In the genomic region with DNA sequence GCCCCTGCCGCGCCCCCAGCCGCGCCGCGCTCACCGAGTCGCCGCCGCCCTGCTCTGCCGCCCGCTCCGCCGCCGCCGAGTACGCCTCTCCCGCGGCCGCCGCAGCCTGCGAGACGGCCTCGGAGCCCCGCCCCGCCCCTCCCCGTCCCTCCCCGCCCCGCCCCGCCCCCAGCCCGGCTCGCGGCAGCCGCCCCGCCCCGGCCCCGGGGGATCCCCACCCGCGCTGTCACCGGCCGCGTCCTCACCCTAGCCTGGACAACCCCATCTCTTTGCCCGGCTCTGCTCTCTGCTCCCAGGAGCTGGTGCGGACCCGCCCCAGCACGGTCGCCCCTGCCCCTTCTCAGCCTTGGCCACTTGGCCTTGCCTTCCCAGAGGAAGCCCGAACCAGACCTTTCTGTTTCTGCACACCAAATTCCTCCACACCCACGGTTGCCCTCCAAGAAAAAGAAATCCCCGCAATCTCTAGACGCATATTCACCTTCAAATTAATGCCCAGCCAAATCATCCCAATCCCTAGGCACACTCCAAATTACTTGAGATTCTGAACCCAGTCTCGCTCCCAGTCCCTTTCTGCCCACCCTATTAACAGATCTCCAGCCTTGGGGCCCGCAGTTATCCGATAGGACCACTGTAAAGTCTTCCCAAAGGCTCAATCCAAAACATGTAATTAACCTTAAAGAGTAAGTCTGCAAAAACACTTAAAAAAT, we compare ENCODE assay signal across 8 cellular contexts. TPM values are rescaled to one million over a fixed set of nuclear protein-coding genes. Genes with fewer than 3 reads are reported as not detected.
A peak's percentile ranks its signal among the peaks of the same experiment; 100 is the strongest.
DNase-seq lines count a peak whose midpoint lies in the region; ATAC-seq and TF ChIP-seq lines count a peak whose summit lies in the region.

Gene CYRIA (minus strand): TSS at position 89 of the 707 bp plus-strand sequence. CDS start 77,715 bp downstream, outside the sequence.

- no peak within 1 kb of the TSS for H2BK20ac ChIP-seq in IMR-90 (ENCODE audit: low read depth, low read length)

- H3K36me3 Mint-ChIP-seq in CD4-positive, CD25-positive, alpha-beta regulatory T cell: no peaks in the 10 kb centered on the region
- no peaks in the 10 kb centered on the region for H3K36me3 Mint-ChIP-seq in activated CD4-positive, alpha-beta T cell treated with anti-CD3 and anti-CD28 coated beads, Interleukin-2, amount 10 ng/mL, durations not matched to agents 24 days and 14 days (ENCODE audit: low read depth)

- no peak within 1 kb of the TSS for H2AK5ac ChIP-seq in IMR-90 (ENCODE audit: low read depth, low read length)

- CTCF ChIA-PET in IMR-90 (lab: Yijun Ruan, JAX): no interaction called here

- H3K18ac ChIP-seq in IMR-90 (ENCODE audit: low read depth, low read length): peak within 1 kb of the TSS; percentile 21; the same call in 1 of the 2 replicates

- POLR2A ChIA-PET in IMR-90 (lab: Charles Lee; ENCODE audit: unreplicated experiment): no interaction called here

- H3K9me3 ChIP-seq in CD4-positive, CD25-positive, alpha-beta regulatory T cell (ENCODE audit: control insufficient read depth in 2 of 2, low read length in 2 of 2): no peaks in the 10 kb centered on the region
- H3K9me3 ChIP-seq in IMR-90 (ENCODE audit: control insufficient read depth, insufficient read depth, low read length) (no peaks in the 10 kb centered on the region), duodenal mucosa (ENCODE audit: control insufficient read depth in 1 of 2, low read length in 2 of 2) (no peaks in the 10 kb centered on the region)

- no peak within 1 kb of the TSS; the same call in 1 of the 2 replicates for H2BK120ac ChIP-seq in IMR-90 (ENCODE audit: low read depth, low read length)

- peaks cover 12% of the 10 kb centered on the region for H3K27me3 ChIP-seq in CD4-positive, CD25-positive, alpha-beta regulatory T cell (ENCODE audit: control insufficient read depth, insufficient read depth, low read length)
- H3K27me3 ChIP-seq in IMR-90 (ENCODE audit: control insufficient read depth, insufficient read depth, low read length): peaks cover 19% of the 10 kb centered on the region; the same call in 1 of the 2 replicates
- peaks cover 8 to 20% of the 10 kb centered on the region in 2 donors for H3K27me3 ChIP-seq in duodenal mucosa (ENCODE audit: control insufficient read depth in 1 of 2, insufficient read depth in 2 of 2, low read length in 2 of 2)

- H4K20me1 ChIP-seq in IMR-90 (ENCODE audit: insufficient read depth, low read length): no peaks in the 10 kb centered on the region

- no TSS peak for BruUV-seq in IMR-90 (replicated peaks; lab: Mats Ljungman, UMichigan)

- peak within 1 kb of the TSS in 3 of 4 donors; percentile 58 to 85 (median 75) for H3K4me3 Mint-ChIP-seq in CD4-positive, CD25-positive, alpha-beta regulatory T cell
- H3K4me3 Mint-ChIP-seq in activated CD4-positive, alpha-beta T cell treated with anti-CD3 and anti-CD28 coated beads, Interleukin-2, amount 10 ng/mL, durations not matched to agents 24 days and 14 days: peak within 1 kb of the TSS; percentile 89

- H3K4ac ChIP-seq in IMR-90 (ENCODE audit: low read depth, low read length): no peak within 1 kb of the TSS; the same call in 1 of the 2 replicates

- H3K27ac ChIP-seq in CD4-positive, CD25-positive, alpha-beta regulatory T cell (ENCODE audit: insufficient read depth, low read length, poor library complexity, severe bottlenecking): no peak within 1 kb of the TSS
- H3K27ac ChIP-seq in IMR-90 (ENCODE audit: insufficient read depth, low read length): peak within 1 kb of the TSS; percentile 4; the same call in 1 of the 2 replicates
- H3K27ac ChIP-seq in duodenal mucosa (ENCODE audit: low read depth, low read length): peak within 1 kb of the TSS; percentile 15

- H3K4me2 ChIP-seq in IMR-90 (ENCODE audit: low read depth, low read length): peak within 1 kb of the TSS; percentile 87

- H3K4me1 Mint-ChIP-seq in CD4-positive, CD25-positive, alpha-beta regulatory T cell: peaks cover 0 to 20% (median 7%) of the 10 kb centered on the region in 4 donors
- peaks cover 24% of the 10 kb centered on the region for H3K4me1 Mint-ChIP-seq in activated CD4-positive, alpha-beta T cell treated with anti-CD3 and anti-CD28 coated beads, Interleukin-2, amount 10 ng/mL, durations not matched to agents 24 days and 14 days

- peaks cover 11% of the 10 kb centered on the region for H3K4me1 ChIP-seq in CD4-positive, CD25-positive, alpha-beta regulatory T cell (ENCODE audit: control insufficient read depth, insufficient read depth, low read length, poor library complexity, severe bottlenecking)
- peaks cover 20% of the 10 kb centered on the region; the same call in 1 of the 2 replicates for H3K4me1 ChIP-seq in IMR-90 (ENCODE audit: control insufficient read depth, insufficient read depth, low read length)
- peaks cover 30 to 42% of the 10 kb centered on the region in 2 donors for H3K4me1 ChIP-seq in duodenal mucosa (ENCODE audit: control insufficient read depth in 1 of 2, insufficient read depth in 2 of 2, low read length in 2 of 2)

- peak within 1 kb of the TSS; percentile 96 for H2AFZ ChIP-seq in IMR-90 (replicated peaks; ENCODE audit: low read length, poor library complexity)

- TF ChIP-seq CTCF in IMR-90 (conservative IDR thresholded peaks at IDR 0.05; ENCODE audit: low read depth, low read length): no peak

- H2BK15ac ChIP-seq in IMR-90 (ENCODE audit: low read depth, low read length): no peak within 1 kb of the TSS

- no peak within 1 kb of the TSS for H3K27ac Mint-ChIP-seq in CD4-positive, CD25-positive, alpha-beta regulatory T cell
- peak within 1 kb of the TSS; percentile 85 for H3K27ac Mint-ChIP-seq in activated CD4-positive, alpha-beta T cell treated with anti-CD3 and anti-CD28 coated beads, Interleukin-2, amount 10 ng/mL, durations not matched to agents 24 days and 14 days

- no peak within 1 kb of the TSS for H4K91ac ChIP-seq in IMR-90 (ENCODE audit: insufficient read depth, low read depth, low read length)

- H3K23ac ChIP-seq in IMR-90 (ENCODE audit: low read depth, low read length): no peak within 1 kb of the TSS; the same call in 1 of the 2 replicates

- no peak within 1 kb of the TSS for H3K14ac ChIP-seq in IMR-90 (replicated peaks; ENCODE audit: low read depth, low read length)

- intact Hi-C loops in IMR-90 (cut with micrococcal nuclease): loop anchor here (2.0 to 5.0 kb wide), 4 partner anchors 46 to 91 kb away; no protein-coding TSS in a partner anchor
- intact Hi-C loops in activated CD4-positive, alpha-beta T cell treated with anti-CD3 and anti-CD28 coated beads, Interleukin-2, amount 10 ng/mL, durations not matched to agents 24 days and 14 days (cut with micrococcal nuclease): loop anchor here (1.0 to 5.0 kb wide), 3 partner anchors 44 to 91 kb away; no protein-coding TSS in a partner anchor

- 7% methylated on average over 11 of the region's 54 CpGs; no CpG with 5 or more reads in 1 of the 2 experiments for WGBS in IMR-90 (ENCODE audit: extremely low coverage in 2 of 2, insufficient read length in 1 of 2), 2 experiments

- dilution Hi-C loops in IMR-90 (cut with HindIII; ENCODE audit: low sequenced_read_pairs, unreplicated experiment): no loop called here

- H3K27me3 Mint-ChIP-seq in CD4-positive, CD25-positive, alpha-beta regulatory T cell: peaks cover 28% of the 10 kb centered on the region
- H3K27me3 Mint-ChIP-seq in activated CD4-positive, alpha-beta T cell treated with anti-CD3 and anti-CD28 coated beads, Interleukin-2, amount 10 ng/mL, durations not matched to agents 24 days and 14 days: peaks cover 37% of the 10 kb centered on the region

- H4K8ac ChIP-seq in IMR-90 (ENCODE audit: low read depth in 2 of 2, low read length in 2 of 2): no peak within 1 kb of the TSS; a peak in 1 of 4 replicates

- no peaks in the 10 kb centered on the region for H3K36me3 ChIP-seq in CD4-positive, CD25-positive, alpha-beta regulatory T cell (ENCODE audit: control insufficient read depth, insufficient read depth, low read length)
- H3K36me3 ChIP-seq in IMR-90 (ENCODE audit: control insufficient read depth, insufficient read depth, low read length) (no peaks in the 10 kb centered on the region), duodenal mucosa (ENCODE audit: control insufficient read depth in 1 of 2, insufficient read depth in 2 of 2, low read length in 2 of 2) (no peaks in the 10 kb centered on the region)

- peak within 1 kb of the TSS; percentile 17; the same call in 1 of the 2 replicates for H4K5ac ChIP-seq in IMR-90 (ENCODE audit: low read depth, low read length)

- peak; percentile 39 to 63 for ATAC-seq in CD4-positive, CD25-positive, alpha-beta regulatory T cell (ENCODE audit: low read depth in 2 of 2)
- ATAC-seq in GM21447 (IDR thresholded peaks at IDR 0.05; ENCODE audit: unreplicated experiment): peak; percentile 61
- peak; percentile 77 for ATAC-seq in IMR-90 (ENCODE audit: low read depth)

- peaks cover 0 to 6% (median 0%) of the 10 kb centered on the region in 7 donors for H3K9me3 Mint-ChIP-seq in CD4-positive, CD25-positive, alpha-beta regulatory T cell
- H3K9me3 Mint-ChIP-seq in activated CD4-positive, alpha-beta T cell treated with anti-CD3 and anti-CD28 coated beads, Interleukin-2, amount 10 ng/mL, durations not matched to agents 24 days and 14 days: no peaks in the 10 kb centered on the region

- H3K56ac ChIP-seq in IMR-90 (ENCODE audit: extremely low read depth, insufficient read depth, low read length): no peak within 1 kb of the TSS

- TF ChIP-seq RAD21 in IMR-90 (IDR thresholded peaks at IDR 0.05; ENCODE audit: low read length): no peak

- H2BK5ac ChIP-seq in IMR-90 (ENCODE audit: low read depth, low read length, poor library complexity, severe bottlenecking): no peak within 1 kb of the TSS

- in situ Hi-C loops in IMR-90 (cut with MboI; ENCODE audit: low sequenced_read_pairs): no loop called here

- peak in 2 of 3 donors; percentile 2 to 34 for DNase-seq in CD4-positive, CD25-positive, alpha-beta regulatory T cell
- DNase-seq in IMR-90 (no peak), lung microvascular endothelial cell (ENCODE audit: low read depth in 2 of 2) (peak; percentile 58 to 72), NCI-H524 treated with DMSO at 0.1 percent for 48 hours (lab: John Stamatoyannopoulos, UW) (no peak)
- DNase-seq in activated CD4-positive, alpha-beta T cell treated with anti-CD3 and anti-CD28 coated beads, Interleukin-2, amount 10 ng/mL, durations not matched to agents 24 days and 14 days: peak; percentile 89
- DNase-seq in stimulated activated CD4-positive, alpha-beta T cell treated with anti-CD3 and anti-CD28 coated beads, TNF-alpha, amount 100 ng/mL, for 48 hours (ENCODE audit: low read depth in 3 of 3): peak; percentile 14 to 53 (median 18)

- H3K79me1 ChIP-seq in IMR-90 (ENCODE audit: low read depth in 1 of 2, low read length in 2 of 2): 0 out of 4 replicates have a peak, but pooled peaks cover 0 to 4% of the 10 kb centered on the region in 2 experiments

- H3K9ac ChIP-seq in IMR-90 (ENCODE audit: low read depth, low read length) (peak within 1 kb of the TSS; percentile 69), duodenal mucosa (ENCODE audit: low read depth in 1 of 2, low read length in 2 of 2) (peak within 1 kb of the TSS; percentile 48 to 64)

- H3K9me1 ChIP-seq in IMR-90 (ENCODE audit: insufficient read depth, low read length): no peaks in the 10 kb centered on the region; the same call in 1 of the 2 replicates

- TF ChIP-seq POLR2A in IMR-90 (IDR thresholded peaks at IDR 0.05; ENCODE audit: low read depth, low read length): no peak

- no peak within 1 kb of the TSS for H3K4me3 ChIP-seq in CD4-positive, CD25-positive, alpha-beta regulatory T cell (ENCODE audit: low read depth, low read length)
- H3K4me3 ChIP-seq in IMR-90 (ENCODE audit: insufficient read depth, low read depth, low read length) (peak within 1 kb of the TSS; percentile 74), duodenal mucosa (ENCODE audit: low read depth in 1 of 2, low read length in 2 of 2) (peak within 1 kb of the TSS; percentile 51 to 74)

- H2AK9ac ChIP-seq in IMR-90 (replicated peaks; ENCODE audit: low read depth, low read length, poor library complexity): no peak within 1 kb of the TSS

RNA-seq across cellular contexts. Expression of gene CYRIA, which starts in this region (rescaled TPM):
- total RNA-seq in CD4-positive, CD25-positive, alpha-beta regulatory T cell: not detected
- polyA plus RNA-seq in CD4-positive, CD25-positive, alpha-beta regulatory T cell: under 1 TPM in 1 of 4 donors, not detected in 3; 0.25 TPM
- total RNA-seq in IMR-90 (2012; rRNA removed): 1.7 and 3.8 TPM in 2 replicates
- 1.1 and 1.7 TPM in 2 replicates for polyA plus RNA-seq in IMR-90 (2012; rRNA removed)
- polyA plus RNA-seq in IMR-90 (2012; cell fraction: cytosol; rRNA removed): 0.36 and 0.37 TPM in 2 replicates
- polyA plus RNA-seq in IMR-90 (2012; cell fraction: nucleus; rRNA removed; ENCODE audit: low replicate concordance): 0.30 and 3.4 TPM in 2 replicates
- 1.7 and 1.8 TPM in 2 replicates for total RNA-seq in activated CD4-positive, alpha-beta T cell treated with anti-CD3 and anti-CD28 coated beads, Interleukin-2, amount 10 ng/mL, durations not matched to agents 24 days and 14 days
- total RNA-seq in lung microvascular endothelial cell: 23.8 and 26.4 TPM in 2 replicates

Comparison
In these comparisons a context has a peak if more than half of its experiments do, and no peak if none do; other contexts are left out.
1. Peak in DNase-seq and ATAC-seq in CD4-positive, CD25-positive, alpha-beta regulatory T cell; RNA of the gene not detected or under 1 TPM.
2. DNase-seq: peak in activated CD4-positive, alpha-beta T cell treated with anti-CD3 and anti-CD28 coated beads, Interleukin-2, amount 10 ng/mL, durations not matched to agents 24 days and 14 days (single experiment), lung microvascular endothelial cell (2 of 2) and stimulated activated CD4-positive, alpha-beta T cell treated with anti-CD3 and anti-CD28 coated beads, TNF-alpha, amount 100 ng/mL, for 48 hours (3 of 3); none in IMR-90 (single experiment) and NCI-H524 treated with DMSO at 0.1 percent for 48 hours (single experiment).
3. Peak in every context shown above with its lines, with median percentiles within 50 percentile points of each other: ATAC-seq.